Comparison of ENCODE assay signal across 1 cellular context in the genomic region with DNA sequence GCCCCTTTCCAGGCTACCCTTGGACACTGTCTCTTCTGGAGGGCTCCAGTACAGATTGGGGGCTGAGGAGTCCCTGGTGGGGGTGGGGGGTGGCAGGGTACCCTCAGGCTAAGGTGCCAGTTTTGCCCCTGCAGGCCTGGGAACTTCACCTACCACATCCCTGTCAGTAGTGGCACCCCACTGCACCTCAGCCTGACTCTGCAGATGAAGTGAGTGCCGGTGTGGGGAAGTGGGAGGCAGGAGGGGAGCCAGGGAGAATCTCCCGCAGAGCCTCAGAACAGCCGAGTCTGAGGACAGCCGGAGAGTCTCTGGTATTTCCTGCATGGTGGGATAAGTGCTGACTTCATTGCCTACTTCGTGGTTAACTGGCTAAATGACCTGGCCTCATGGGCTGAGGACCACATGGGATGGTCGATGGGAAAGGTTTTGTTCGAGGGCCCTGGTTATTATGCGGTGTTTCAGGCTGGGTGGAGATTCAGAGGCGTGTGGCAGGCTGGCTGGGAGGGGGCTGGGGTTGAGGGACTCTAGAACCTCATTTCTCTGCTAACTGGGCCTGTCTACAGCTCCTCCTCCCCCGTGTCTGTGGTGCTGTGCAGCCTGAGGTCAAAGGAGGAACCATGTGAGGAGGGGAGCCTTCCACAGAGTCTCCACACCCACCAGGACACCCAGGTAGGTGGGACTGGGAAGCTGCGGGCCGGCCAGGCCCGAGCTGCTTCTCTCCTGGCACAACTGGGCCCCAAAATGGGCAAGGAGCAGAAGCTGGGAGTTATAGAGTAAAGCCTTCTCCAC.
TF ChIP-seq lines count a peak whose summit lies in the region.

No MANE protein-coding gene starts in this region.

TF ChIP-seq in HEK293, 187 proteins besides CTCF, POLR2A, EP300 and RAD21:
- TF ChIP-seq, protein P1, sequence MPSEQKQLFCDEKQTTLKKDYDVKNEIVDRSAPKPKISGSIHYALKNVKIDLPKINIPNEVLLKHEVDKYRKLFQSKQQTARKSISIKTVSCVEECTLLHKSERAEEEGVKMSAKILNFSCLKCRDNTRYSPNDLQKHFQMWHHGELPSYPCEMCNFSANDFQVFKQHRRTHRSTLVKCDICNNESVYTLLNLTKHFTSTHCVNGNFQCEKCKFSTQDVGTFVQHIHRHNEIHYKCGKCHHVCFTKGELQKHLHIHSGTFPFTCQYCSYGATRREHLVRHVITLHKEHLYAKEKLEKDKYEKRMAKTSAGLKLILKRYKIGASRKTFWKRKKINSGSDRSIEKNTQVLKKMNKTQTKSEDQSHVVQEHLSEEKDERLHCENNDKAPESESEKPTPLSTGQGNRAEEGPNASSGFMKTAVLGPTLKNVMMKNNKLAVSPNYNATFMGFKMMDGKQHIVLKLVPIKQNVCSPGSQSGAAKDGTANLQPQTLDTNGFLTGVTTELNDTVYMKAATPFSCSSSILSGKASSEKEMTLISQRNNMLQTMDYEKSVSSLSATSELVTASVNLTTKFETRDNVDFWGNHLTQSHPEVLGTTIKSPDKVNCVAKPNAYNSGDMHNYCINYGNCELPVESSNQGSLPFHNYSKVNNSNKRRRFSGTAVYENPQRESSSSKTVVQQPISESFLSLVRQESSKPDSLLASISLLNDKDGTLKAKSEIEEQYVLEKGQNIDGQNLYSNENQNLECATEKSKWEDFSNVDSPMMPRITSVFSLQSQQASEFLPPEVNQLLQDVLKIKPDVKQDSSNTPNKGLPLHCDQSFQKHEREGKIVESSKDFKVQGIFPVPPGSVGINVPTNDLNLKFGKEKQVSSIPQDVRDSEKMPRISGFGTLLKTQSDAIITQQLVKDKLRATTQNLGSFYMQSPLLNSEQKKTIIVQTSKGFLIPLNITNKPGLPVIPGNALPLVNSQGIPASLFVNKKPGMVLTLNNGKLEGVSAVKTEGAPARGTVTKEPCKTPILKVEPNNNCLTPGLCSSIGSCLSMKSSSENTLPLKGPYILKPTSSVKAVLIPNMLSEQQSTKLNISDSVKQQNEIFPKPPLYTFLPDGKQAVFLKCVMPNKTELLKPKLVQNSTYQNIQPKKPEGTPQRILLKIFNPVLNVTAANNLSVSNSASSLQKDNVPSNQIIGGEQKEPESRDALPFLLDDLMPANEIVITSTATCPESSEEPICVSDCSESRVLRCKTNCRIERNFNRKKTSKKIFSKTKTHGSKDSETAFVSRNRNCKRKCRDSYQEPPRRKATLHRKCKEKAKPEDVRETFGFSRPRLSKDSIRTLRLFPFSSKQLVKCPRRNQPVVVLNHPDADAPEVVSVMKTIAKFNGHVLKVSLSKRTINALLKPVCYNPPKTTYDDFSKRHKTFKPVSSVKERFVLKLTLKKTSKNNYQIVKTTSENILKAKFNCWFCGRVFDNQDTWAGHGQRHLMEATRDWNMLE (tag by site-specific recombination; conservative IDR thresholded peaks at IDR 0.05; ENCODE audit: low read depth): no peak
- peak; percentile 14; the same call in 1 of the 2 replicates for TF ChIP-seq ZIC2 (tag by site-specific recombination; IDR thresholded peaks at IDR 0.05)
